In genomic region chr2:171410101-171410500, GRCh38 we compare ENCODE assay signal across 12 cellular contexts. TPM values are rescaled to one million over a fixed set of nuclear protein-coding genes. Genes with fewer than 3 reads are reported as not detected.
DNase-seq lines count a peak whose midpoint lies in the region; ATAC-seq, FAIRE-seq and TF ChIP-seq lines count a peak whose summit lies in the region.
"Had no signal": no experiment of that assay in that cellular context is flagged by ENCODE, and none has a peak within 500 bp of the region (broad histone marks: within the 10 kb centered on the region; RNA-seq: fewer than 3 reads in every experiment).

No MANE protein-coding gene starts in this region.

- no TSS peak for BruUV-seq in mammary epithelial cell (replicated peaks; lab: Mats Ljungman, UMichigan)

- no peak overlapping the region for H3K4me3 Mint-ChIP-seq in activated naive CD8-positive, alpha-beta T cell treated with anti-CD3 and anti-CD28 coated beads, Interleukin-2, amount 50 U/mL, for 24 hours

- DNase-seq in EL (peak; percentile 71), NCI-H1105 treated with DMSO at 0.1 percent for 48 hours (lab: John Stamatoyannopoulos, UW) (peak; percentile 8), mammary epithelial cell (peak; percentile 57), keratinocyte (ENCODE audit: low read depth, low spot score) (no peak), AML-193 (lab: John Stamatoyannopoulos, UW) (no peak), NCI-H2029 treated with DMSO at 0.1 percent for 48 hours (lab: John Stamatoyannopoulos, UW) (no peak), NCI-H2227 treated with DMSO at 0.1 percent for 48 hours (lab: John Stamatoyannopoulos, UW) (no peak)
- no peak for DNase-seq in activated naive CD8-positive, alpha-beta T cell treated with anti-CD3 and anti-CD28 coated beads, Interleukin-2, amount 50 U/mL, for 24 hours
- DNase-seq: activated naive CD4-positive, alpha-beta T cell treated with anti-CD3 and anti-CD28 coated beads, Interleukin-2, amount 50 U/mL, for 16 hours; DMS53; mucosa of descending colon; NCI-H1694 had no signal

- H3K27ac ChIP-seq in mammary epithelial cell (ENCODE audit: insufficient read depth, low read depth, low read length) (peak overlapping the region; percentile 70), keratinocyte (ENCODE audit: control insufficient read depth, insufficient read depth, low read length) (peak overlapping the region; percentile 82)

- peaks cover 12% of the 10 kb centered on the region for H3K36me3 Mint-ChIP-seq in activated naive CD8-positive, alpha-beta T cell treated with anti-CD3 and anti-CD28 coated beads, Interleukin-2, amount 50 U/mL, for 24 hours (ENCODE audit: low read depth)

- in situ Hi-C loops in mammary epithelial cell (cut with MboI; ENCODE audit: low sequenced_read_pairs in 2 of 2), result loop anchor here (10.0 to 25.0 kb wide), 3 partner anchors 245 to 435 kb away; partner anchors contain the start of gene TLK1 (in 2 of the 2)

- no peaks in the 10 kb centered on the region for H3K27me3 ChIP-seq in mammary epithelial cell (ENCODE audit: insufficient read depth, low read length)
- H3K27me3 ChIP-seq in keratinocyte (ENCODE audit: control insufficient read depth, extremely low read depth, insufficient read depth, low read length), result no peaks in the 10 kb centered on the region

- no peak overlapping the region for H2AFZ ChIP-seq in mammary epithelial cell (ENCODE audit: low read depth, low read length)
- peak overlapping the region; percentile 51 for H2AFZ ChIP-seq in keratinocyte (ENCODE audit: control insufficient read depth, low read length)

- H3K4me1 ChIP-seq in mammary epithelial cell (ENCODE audit: insufficient read depth, low read length) (peaks cover 29% of the 10 kb centered on the region), keratinocyte (ENCODE audit: control insufficient read depth, extremely low read depth, insufficient read depth, low read length) (peaks cover 35% of the 10 kb centered on the region)

- H3K9me3 ChIP-seq in mammary epithelial cell (replicated peaks; ENCODE audit: insufficient read depth, low read length) (no peaks in the 10 kb centered on the region), keratinocyte (ENCODE audit: control insufficient read depth, low read depth, low read length) (no peaks in the 10 kb centered on the region)
- H3K9me3 ChIP-seq: mucosa of descending colon had no signal

- no peak for ATAC-seq in activated naive CD8-positive, alpha-beta T cell treated with anti-CD3 and anti-CD28 coated beads, Interleukin-2, amount 50 U/mL, for 24 hours
- ATAC-seq: mucosa of descending colon had no signal

- H3K79me2 ChIP-seq in mammary epithelial cell (ENCODE audit: insufficient read depth, low read length), result peaks cover 91% of the 10 kb centered on the region
- H3K79me2 ChIP-seq in keratinocyte (ENCODE audit: control insufficient read depth, insufficient read depth, low read length), result peaks cover 73% of the 10 kb centered on the region

- H3K4me2 ChIP-seq in mammary epithelial cell (ENCODE audit: insufficient read depth, low read depth, low read length) (peak overlapping the region; percentile 81), keratinocyte (ENCODE audit: control insufficient read depth, extremely low read depth, insufficient read depth, low read depth, low read length) (peak overlapping the region; percentile 87)

- H3K36me3 ChIP-seq in mammary epithelial cell (ENCODE audit: insufficient read depth, low read length) (no peaks in the 10 kb centered on the region), keratinocyte (ENCODE audit: control insufficient read depth in 2 of 2, extremely low read depth in 1 of 2, insufficient read depth in 2 of 2, low read length in 2 of 2) (peaks cover 2 to 4% of the 10 kb centered on the region in 2 experiments)

- H3K27ac Mint-ChIP-seq in activated naive CD8-positive, alpha-beta T cell treated with anti-CD3 and anti-CD28 coated beads, Interleukin-2, amount 50 U/mL, for 24 hours, result no peak overlapping the region

- H3K27me3 Mint-ChIP-seq in activated naive CD8-positive, alpha-beta T cell treated with anti-CD3 and anti-CD28 coated beads, Interleukin-2, amount 50 U/mL, for 24 hours, result no peaks in the 10 kb centered on the region

- no peaks in the 10 kb centered on the region for H3K9me1 ChIP-seq in keratinocyte (ENCODE audit: control insufficient read depth, extremely low read depth, insufficient read depth, low read length)

- H3K9ac ChIP-seq in mammary epithelial cell (ENCODE audit: insufficient read depth, low read length) (peak overlapping the region; percentile 62), keratinocyte (ENCODE audit: control insufficient read depth, extremely low read depth, insufficient read depth, low read length) (peak overlapping the region; percentile 70)

- peak; percentile 41 for FAIRE-seq in keratinocyte (lab: Jason Lieb, UNC)

- TF ChIP-seq CTCF in mammary epithelial cell (conservative IDR thresholded peaks at IDR 0.05 in 1 of 2, IDR thresholded peaks at IDR 0.05 in 1 of 2; ENCODE audit: extremely low read depth in 1 of 2, insufficient read depth in 1 of 2, low read depth in 1 of 2, low read length in 2 of 2) (no peak), keratinocyte (optimal IDR thresholded peaks at IDR 0.05 in 1 of 3, IDR thresholded peaks at IDR 0.05 in 1 of 3, conservative IDR thresholded peaks at IDR 0.05 in 1 of 3; ENCODE audit: extremely low read depth in 1 of 3, insufficient read depth in 2 of 3, low read length in 3 of 3) (no peak)

- dilution Hi-C loops in mammary epithelial cell (cut with HindIII; ENCODE audit: low sequenced_read_pairs), result no loop called here
- dilution Hi-C loops in keratinocyte (cut with MboI; ENCODE audit: extremely low pct_ligation_motif_present, low sequenced_read_pairs), result no loop called here

- WGBS in mammary epithelial cell (ENCODE audit: low coverage, missing lambda C conversion rate), result 13% methylated on average over 4 of the region's 4 CpGs

- H3K4me1 Mint-ChIP-seq in activated naive CD8-positive, alpha-beta T cell treated with anti-CD3 and anti-CD28 coated beads, Interleukin-2, amount 50 U/mL, for 24 hours, result peaks cover 29% of the 10 kb centered on the region

- intact Hi-C loops in mammary epithelial cell (cut with micrococcal nuclease), result loop anchor here (10.0 kb wide), 1 partner anchor 1035 kb away; no protein-coding TSS in a partner anchor

- H3K4me3 ChIP-seq in mammary epithelial cell (replicated peaks in 1 of 3; ENCODE audit: insufficient read depth in 1 of 3, low read depth in 2 of 3, low read length in 3 of 3), result peak overlapping the region in 1 of 3 experiments; percentile 39
- H3K4me3 ChIP-seq in keratinocyte (ENCODE audit: control insufficient read depth in 2 of 3, extremely low read depth in 1 of 3, insufficient read depth in 2 of 3, low read depth in 1 of 3, low read length in 3 of 3), result peak overlapping the region in 2 of 3 experiments; percentile 67
- H3K4me3 ChIP-seq: mucosa of descending colon had no signal

- H4K20me1 ChIP-seq in mammary epithelial cell (ENCODE audit: insufficient read depth, low read length), result no peaks in the 10 kb centered on the region
- no peaks in the 10 kb centered on the region for H4K20me1 ChIP-seq in keratinocyte (ENCODE audit: control insufficient read depth, extremely low read depth, insufficient read depth, low read length)

- peaks cover 4% of the 10 kb centered on the region for H3K9me3 Mint-ChIP-seq in activated naive CD8-positive, alpha-beta T cell treated with anti-CD3 and anti-CD28 coated beads, Interleukin-2, amount 50 U/mL, for 24 hours

- CTCF ChIA-PET in mammary epithelial cell (lab: Charles Lee; ENCODE audit: low non-redundant PET), result interaction anchor here (0.6 kb wide), 1 partner anchor 24 kb away, joined by 3 read pairs; the partner anchor contains the start of genes DCAF17 and METTL8

RNA-seq across cellular contexts. Expression of gene METTL8, which starts 23.7 kb away (rescaled TPM):
- 10 to 100 TPM; 49.7 to 57.0 TPM for total RNA-seq in mammary epithelial cell
- polyA plus RNA-seq in mammary epithelial cell (24.8 TPM), keratinocyte (43.7 to 81.2 TPM (median 44.5 TPM) in 3 replicates)
- polyA minus RNA-seq in mammary epithelial cell (82.4 TPM), keratinocyte (17.9 to 54.3 TPM (median 30.3 TPM) in 3 replicates)
- 65.7 TPM for polyA plus RNA-seq in keratinocyte (2011; ENCODE audit: low read depth)
- polyA plus RNA-seq in keratinocyte (2011; cell fraction: cytosol; rRNA removed), result 38.5 and 81.6 TPM in 2 replicates
- polyA plus RNA-seq in keratinocyte (2011; cell fraction: nucleus; rRNA removed), result 47.4 and 66.0 TPM in 2 replicates
- 29.8 and 39.9 TPM in 2 replicates for polyA plus RNA-seq in keratinocyte (2012; ENCODE audit: low replicate concordance)
- polyA minus RNA-seq in keratinocyte (2011; cell fraction: cytosol; rRNA and poly(A)+ RNA removed), result 27.4 TPM
- 29.4 and 67.4 TPM in 2 replicates for polyA minus RNA-seq in keratinocyte (2011; cell fraction: nucleus; rRNA and poly(A)+ RNA removed)

RNA-seq across cellular contexts. Expression of gene DCAF17, which starts 23.9 kb away (rescaled TPM):
- total RNA-seq in mammary epithelial cell, result 10 to 100 TPM; 22.8 to 25.2 TPM
- polyA plus RNA-seq in mammary epithelial cell (7.2 TPM), keratinocyte (11.8 to 22.9 TPM (median 16.6 TPM) in 3 replicates)
- polyA minus RNA-seq in mammary epithelial cell (6.8 TPM), keratinocyte (12.5 to 38.5 TPM (median 21.1 TPM) in 3 replicates)
- polyA plus RNA-seq in keratinocyte (2011; ENCODE audit: low read depth), result 2.2 TPM
- polyA plus RNA-seq in keratinocyte (2011; cell fraction: cytosol; rRNA removed), result 9.6 and 19.1 TPM in 2 replicates
- polyA plus RNA-seq in keratinocyte (2011; cell fraction: nucleus; rRNA removed), result 19.5 and 25.4 TPM in 2 replicates
- polyA plus RNA-seq in keratinocyte (2012; ENCODE audit: low replicate concordance), result 8.5 and 11.8 TPM in 2 replicates
- 13.6 TPM for polyA minus RNA-seq in keratinocyte (2011; cell fraction: cytosol; rRNA and poly(A)+ RNA removed)
- 20.5 and 32.6 TPM in 2 replicates for polyA minus RNA-seq in keratinocyte (2011; cell fraction: nucleus; rRNA and poly(A)+ RNA removed)

Comparison
In these comparisons a context has a peak if more than half of its experiments do, and no peak if none do; other contexts are left out.
1. DNase-seq: peak in EL (single experiment), NCI-H1105 treated with DMSO at 0.1 percent for 48 hours (single experiment) and mammary epithelial cell (single experiment); none in keratinocyte (single experiment), AML-193 (0 of 2), NCI-H2029 treated with DMSO at 0.1 percent for 48 hours (single experiment), activated naive CD8-positive, alpha-beta T cell treated with anti-CD3 and anti-CD28 coated beads, Interleukin-2, amount 50 U/mL, for 24 hours (single experiment) and NCI-H2227 treated with DMSO at 0.1 percent for 48 hours (single experiment).